ENCODE assay signal across 28 cellular contexts in genomic region chr4:136670265-136670664, GRCh38.
"Had no signal": no experiment of that assay in that cellular context is flagged by ENCODE, and none has a peak within 500 bp of the region (broad histone marks: within the 10 kb centered on the region; RNA-seq: fewer than 3 reads in every experiment).

No MANE protein-coding gene starts in this region.

- H3K27ac Mint-ChIP-seq: dendritic cell treated with granulocyte-macrophage colony-stimulating factor and Interleukin-4, amounts not matched to agents 40 ng/mL and 50 ng/mL, for 4 days; effector memory CD8-positive, alpha-beta T cell; endodermal cell; mesothelial cell of epicardium; naive B cell had no signal

- H3K4me3 ChIP-seq: colonic mucosa, esophagus squamous epithelium, gastrocnemius medialis, heart right ventricle, left lung, lower lobe of right lung, mucosa of descending colon had no signal

- DNase-seq: colonic mucosa; cortex of kidney; effector CD8-positive, alpha-beta T cell; effector memory CD8-positive, alpha-beta T cell; endodermal cell; erythroblast; esophagus squamous epithelium; foreskin fibroblast; foreskin melanocyte; gastrocnemius medialis; glutamatergic neuron; head of caudate nucleus; heart right ventricle; hippocampal formation; left cardiac atrium; left lung; left ventricle myocardium superior; lower lobe of right lung; mesenchymal stem cell; mucosa of descending colon; naive B cell had no signal

- FAIRE-seq: endometrium, islet of Langerhans, keratinocyte had no signal

- H3K36me3 Mint-ChIP-seq: mesothelial cell of epicardium, naive B cell had no signal

- H3K4me1 ChIP-seq: colonic mucosa, esophagus squamous epithelium, gastrocnemius medialis, heart right ventricle, left lung, lower lobe of right lung had no signal

- H3K36me3 ChIP-seq: colonic mucosa, esophagus squamous epithelium, gastrocnemius medialis, heart right ventricle, left lung, lower lobe of right lung had no signal

- H3K27ac ChIP-seq: colonic mucosa, epithelial cell of prostate, esophagus squamous epithelium, gastrocnemius medialis, heart right ventricle, left lung, lower lobe of right lung had no signal

- H3K27me3 ChIP-seq: colonic mucosa, esophagus squamous epithelium, gastrocnemius medialis, heart right ventricle, left lung had no signal

- H3K9me3 ChIP-seq: colonic mucosa, esophagus squamous epithelium, gastrocnemius medialis, left lung, lower lobe of right lung, mucosa of descending colon had no signal

- ATAC-seq: effector memory CD8-positive, alpha-beta T cell; esophagus mucosa; gastrocnemius medialis; heart right ventricle; left cardiac atrium; left lung; left ventricle myocardium superior; lower lobe of right lung; mucosa of descending colon had no signal

- H3K9me3 Mint-ChIP-seq: dendritic cell treated with granulocyte-macrophage colony-stimulating factor and Interleukin-4, amounts not matched to agents 40 ng/mL and 50 ng/mL, for 4 days; effector memory CD8-positive, alpha-beta T cell; endodermal cell had no signal
